9 cellular contexts compared by ENCODE assay signal in genomic region chr17:83173997-83174858, GRCh38.
DNase-seq lines count a peak whose midpoint lies in the region; ATAC-seq and TF ChIP-seq lines count a peak whose summit lies in the region.
"Had no signal": no experiment of that assay in that cellular context is flagged by ENCODE, and none has a peak within 500 bp of the region (broad histone marks: within the 10 kb centered on the region; RNA-seq: fewer than 3 reads in every experiment).

No MANE protein-coding gene starts in this region.

- H2AFZ ChIP-seq in SU-DHL-6 (ENCODE audit: low read depth, low read length, severe bottlenecking) = no peak overlapping the region

- intact Hi-C loops in mucosa of descending colon (cut with DNase I, micrococcal nuclease) = no loop called here

- peak; percentile 34 for DNase-seq in COLO668 (lab: John Stamatoyannopoulos, UW; ENCODE audit: unreplicated experiment)
- peak in 1 of 3 donors; percentile 57 for DNase-seq in mucosa of descending colon
- no peak for DNase-seq in hypothalamus (lab: John Stamatoyannopoulos, UW)
- no peak for DNase-seq in NOMO-1 treated with DMSO at 0.1 percent for 48 hours (lab: John Stamatoyannopoulos, UW; ENCODE audit: unreplicated experiment)
- no peak for DNase-seq in RPMI8226
- DNase-seq: NCI-H446 treated with DMSO at 0.1 percent for 48 hours had no signal

- H3K4me3 ChIP-seq in SU-DHL-6 (ENCODE audit: insufficient read depth, low read length, poor library complexity, severe bottlenecking) (no peak overlapping the region), mucosa of descending colon (no peak overlapping the region)

- H3K9ac ChIP-seq in SU-DHL-6 (ENCODE audit: low read length) = peak overlapping the region; percentile 30

- H3K27ac ChIP-seq in SU-DHL-6 (ENCODE audit: low read depth, low read length) = peak overlapping the region; percentile 70

- no peaks in the 10 kb centered on the region for H4K20me1 ChIP-seq in SU-DHL-6 (ENCODE audit: low read depth, low read length)

- H3F3A ChIP-seq in SU-DHL-6 (ENCODE audit: insufficient read depth) = no peaks in the 10 kb centered on the region

- H3K79me2 ChIP-seq in SU-DHL-6 (ENCODE audit: insufficient read depth, low read length) = no peaks in the 10 kb centered on the region

- no peaks in the 10 kb centered on the region for H3K9me3 ChIP-seq in SU-DHL-6 (ENCODE audit: insufficient read depth, low read length)
- H3K9me3 ChIP-seq in mucosa of descending colon = no peaks in the 10 kb centered on the region

- no peak for TF ChIP-seq CTCF in SU-DHL-6 (IDR thresholded peaks at IDR 0.05; ENCODE audit: insufficient read depth, low read length, poor library complexity, severe bottlenecking)
- no peak for TF ChIP-seq CTCF in mucosa of descending colon (IDR thresholded peaks at IDR 0.05)

- peak overlapping the region; percentile 40 for H3K4me2 ChIP-seq in SU-DHL-6 (ENCODE audit: low read depth, low read length, poor library complexity, severe bottlenecking)

- no peaks in the 10 kb centered on the region for H3K36me3 ChIP-seq in SU-DHL-6 (ENCODE audit: low read length)
- no peaks in the 10 kb centered on the region for H3K36me3 ChIP-seq in mucosa of descending colon (ENCODE audit: low read depth)

- no peaks in the 10 kb centered on the region for H3K27me3 ChIP-seq in SU-DHL-6 (ENCODE audit: low read length)

- H3K4me1 ChIP-seq in mucosa of descending colon (ENCODE audit: low read depth) = no peaks in the 10 kb centered on the region

- H3K9me2 ChIP-seq in SU-DHL-6 (replicated peaks; ENCODE audit: insufficient read depth, low read length) = no peaks in the 10 kb centered on the region

- ATAC-seq in GM19438 (IDR thresholded peaks at IDR 0.05; ENCODE audit: low read depth, unreplicated experiment) (peak; percentile 72), mucosa of descending colon (peak; percentile 20), GM21825 (IDR thresholded peaks at IDR 0.05; ENCODE audit: unreplicated experiment) (no peak)
